8 cellular contexts compared by ENCODE assay signal in genomic region chr19:9819590-9819898, GRCh38. TPM values are rescaled to one million over a fixed set of nuclear protein-coding genes. Genes with fewer than 3 reads are reported as not detected.
A peak's percentile ranks its signal among the peaks of the same experiment; 100 is the strongest.
DNase-seq lines count a peak whose midpoint lies in the region; ATAC-seq and TF ChIP-seq lines count a peak whose summit lies in the region.

No MANE protein-coding gene starts in this region.

- H3K36me3 ChIP-seq in thyroid gland, result no peaks in the 10 kb centered on the region

- intact Hi-C loops in activated CD4-positive, alpha-beta memory T cell treated with anti-CD3 and anti-CD28 coated beads for 36 hours (cut with micrococcal nuclease), result loop anchor here (1.0 to 2.0 kb wide), 5 partner anchors 8 to 51 kb away; partner anchors contain the start of genes PIN1, UBL5 and ZNF846
- intact Hi-C loops in thyroid gland (cut with DNase I), result loop anchor here (1.0 kb wide), 1 partner anchor 27 kb away; no protein-coding TSS in a partner anchor

- H3K36me3 Mint-ChIP-seq in activated T-cell treated with anti-CD3 and anti-CD28 coated beads, Interleukin-2, amount 50 U/mL, for 72 hours (ENCODE audit: insufficient read depth in 2 of 2), result peaks cover 9 to 12% of the 10 kb centered on the region in 2 donors
- peaks cover 20% of the 10 kb centered on the region for H3K36me3 Mint-ChIP-seq in activated CD4-positive, alpha-beta memory T cell treated with anti-CD3 and anti-CD28 coated beads for 36 hours

- H3K9me3 ChIP-seq in iPS-18c (ENCODE audit: control insufficient read depth, insufficient read depth, low read length), result no peaks in the 10 kb centered on the region
- no peaks in the 10 kb centered on the region for H3K9me3 ChIP-seq in thyroid gland

- CTCF ChIA-PET in activated CD4-positive, alpha-beta memory T cell treated with anti-CD3 and anti-CD28 coated beads for 36 hours (lab: Charles Lee), result no interaction called here

- no peak for DNase-seq in activated T-cell treated with anti-CD3 and anti-CD28 coated beads, Interleukin-2, amount 50 U/mL, for 72 hours
- no peak for DNase-seq in activated T-cell treated with anti-CD3 and anti-CD28 coated beads for 4 hours
- DNase-seq in activated CD4-positive, alpha-beta memory T cell treated with anti-CD3 and anti-CD28 coated beads for 36 hours, result no peak
- DNase-seq in thyroid gland, result no peak
- DNase-seq in NCI-H2227 treated with DMSO at 0.1 percent for 48 hours (lab: John Stamatoyannopoulos, UW), result no peak
- DNase-seq in retina, result no peak
- DNase-seq in NOMO-1 (lab: John Stamatoyannopoulos, UW; ENCODE audit: unreplicated experiment in 2 of 2), result no peak

- ATAC-seq in activated T-cell treated with anti-CD3 and anti-CD28 coated beads, Interleukin-2, amount 50 U/mL, for 72 hours (replicated peaks in 1 of 2), result no peak

- TF ChIP-seq CTCF in thyroid gland (IDR thresholded peaks at IDR 0.05), result no peak

- H3K27ac ChIP-seq in thyroid gland, result peak overlapping the region in 2 of 3 donors; percentile 23 to 84

- no peaks in the 10 kb centered on the region for H3K27me3 ChIP-seq in thyroid gland

- H3K4me1 ChIP-seq in thyroid gland, result peaks cover 9 to 12% of the 10 kb centered on the region in 2 donors

- H3K9me3 Mint-ChIP-seq in activated T-cell treated with anti-CD3 and anti-CD28 coated beads, Interleukin-2, amount 50 U/mL, for 72 hours, result peaks cover 0 to 3% of the 10 kb centered on the region in 2 donors
- peaks cover 11% of the 10 kb centered on the region for H3K9me3 Mint-ChIP-seq in activated CD4-positive, alpha-beta memory T cell treated with anti-CD3 and anti-CD28 coated beads for 36 hours

- H3K27me3 Mint-ChIP-seq in activated T-cell treated with anti-CD3 and anti-CD28 coated beads, Interleukin-2, amount 50 U/mL, for 72 hours (ENCODE audit: low read depth), result no peaks in the 10 kb centered on the region
- no peaks in the 10 kb centered on the region for H3K27me3 Mint-ChIP-seq in activated CD4-positive, alpha-beta memory T cell treated with anti-CD3 and anti-CD28 coated beads for 36 hours

- peaks cover 27% of the 10 kb centered on the region for H3K4me1 Mint-ChIP-seq in activated T-cell treated with anti-CD3 and anti-CD28 coated beads, Interleukin-2, amount 50 U/mL, for 72 hours (ENCODE audit: low read depth)
- H3K4me1 Mint-ChIP-seq in activated CD4-positive, alpha-beta memory T cell treated with anti-CD3 and anti-CD28 coated beads for 36 hours (ENCODE audit: low read depth), result peaks cover 28% of the 10 kb centered on the region

- H3K4me3 Mint-ChIP-seq in activated T-cell treated with anti-CD3 and anti-CD28 coated beads, Interleukin-2, amount 50 U/mL, for 72 hours, result peak overlapping the region; percentile 91 to 93
- H3K4me3 Mint-ChIP-seq in activated CD4-positive, alpha-beta memory T cell treated with anti-CD3 and anti-CD28 coated beads for 36 hours, result peak overlapping the region; percentile 88

- no peak for TF ChIP-seq POLR2A in thyroid gland (IDR thresholded peaks at IDR 0.05)

- H3K27ac Mint-ChIP-seq in activated T-cell treated with anti-CD3 and anti-CD28 coated beads, Interleukin-2, amount 50 U/mL, for 72 hours, result peak overlapping the region; percentile 66
- H3K27ac Mint-ChIP-seq in activated CD4-positive, alpha-beta memory T cell treated with anti-CD3 and anti-CD28 coated beads for 36 hours, result peak overlapping the region; percentile 91

- POLR2A ChIA-PET in activated CD4-positive, alpha-beta memory T cell treated with anti-CD3 and anti-CD28 coated beads for 36 hours (lab: Charles Lee), result interaction anchor here (0.6 to 1.0 kb wide), 2 partner anchors 8 to 26 kb away, joined by 6 to 8 read pairs; partner anchors contain the start of gene UBL5

- 4 to 7% methylated on average over 14 to 17 of the region's 21 CpGs for WGBS in thyroid gland, 2 donors

- peak overlapping the region; percentile 34; the same call in 1 of the 2 replicates for H3K4me3 ChIP-seq in iPS-18c (ENCODE audit: insufficient read depth, low read depth, low read length)
- H3K4me3 ChIP-seq in thyroid gland (replicated peaks in 1 of 3), result peak overlapping the region in 1 of 3 donors; percentile 6

RNA-seq across cellular contexts. Expression of gene FBXL12, which starts 0.7 kb away (rescaled TPM):
- 10 to 100 TPM; 34.1 to 36.9 TPM for total RNA-seq in activated T-cell treated with anti-CD3 and anti-CD28 coated beads, Interleukin-2, amount 50 U/mL, for 72 hours
- total RNA-seq in activated CD4-positive, alpha-beta memory T cell treated with anti-CD3 and anti-CD28 coated beads for 36 hours, result 10 to 100 TPM; 20.7 to 22.0 TPM
- 10 to 100 TPM; 16.7 to 37.1 (median 20.7) TPM for total RNA-seq in thyroid gland

RNA-seq across cellular contexts. Expression of gene UBL5, which starts 8.2 kb away (rescaled TPM):
- total RNA-seq in activated T-cell treated with anti-CD3 and anti-CD28 coated beads, Interleukin-2, amount 50 U/mL, for 72 hours, result 100 to 1,000 TPM; 167 to 171 TPM
- total RNA-seq in activated CD4-positive, alpha-beta memory T cell treated with anti-CD3 and anti-CD28 coated beads for 36 hours, result 100 to 1,000 TPM; 334 to 346 TPM
- 100 to 1,000 TPM; 141 to 743 (median 475) TPM for total RNA-seq in thyroid gland

RNA-seq across cellular contexts. Expression of gene PIN1, which starts 15.6 kb away (rescaled TPM):
- 10 to 100 TPM; 71.4 to 78.0 TPM for total RNA-seq in activated T-cell treated with anti-CD3 and anti-CD28 coated beads, Interleukin-2, amount 50 U/mL, for 72 hours
- total RNA-seq in activated CD4-positive, alpha-beta memory T cell treated with anti-CD3 and anti-CD28 coated beads for 36 hours, result 10 to 100 TPM; 85.4 to 86.1 TPM
- total RNA-seq in thyroid gland, result 10 to 100 TPM; 50.0 to 98.0 (median 72.3) TPM

RNA-seq across cellular contexts. Expression of gene ZNF846, which starts 51.0 kb away (rescaled TPM):
- 10 to 100 TPM in 1 of 2 donors, 1 to 10 TPM in 1; 7.7 to 10.5 TPM for total RNA-seq in activated T-cell treated with anti-CD3 and anti-CD28 coated beads, Interleukin-2, amount 50 U/mL, for 72 hours
- 1 to 10 TPM; 3.9 to 4.9 TPM for total RNA-seq in activated CD4-positive, alpha-beta memory T cell treated with anti-CD3 and anti-CD28 coated beads for 36 hours
- total RNA-seq in thyroid gland, result 10 to 100 TPM; 12.1 to 24.4 (median 19.3) TPM
